8 cellular contexts compared by ENCODE assay signal in the genomic region with DNA sequence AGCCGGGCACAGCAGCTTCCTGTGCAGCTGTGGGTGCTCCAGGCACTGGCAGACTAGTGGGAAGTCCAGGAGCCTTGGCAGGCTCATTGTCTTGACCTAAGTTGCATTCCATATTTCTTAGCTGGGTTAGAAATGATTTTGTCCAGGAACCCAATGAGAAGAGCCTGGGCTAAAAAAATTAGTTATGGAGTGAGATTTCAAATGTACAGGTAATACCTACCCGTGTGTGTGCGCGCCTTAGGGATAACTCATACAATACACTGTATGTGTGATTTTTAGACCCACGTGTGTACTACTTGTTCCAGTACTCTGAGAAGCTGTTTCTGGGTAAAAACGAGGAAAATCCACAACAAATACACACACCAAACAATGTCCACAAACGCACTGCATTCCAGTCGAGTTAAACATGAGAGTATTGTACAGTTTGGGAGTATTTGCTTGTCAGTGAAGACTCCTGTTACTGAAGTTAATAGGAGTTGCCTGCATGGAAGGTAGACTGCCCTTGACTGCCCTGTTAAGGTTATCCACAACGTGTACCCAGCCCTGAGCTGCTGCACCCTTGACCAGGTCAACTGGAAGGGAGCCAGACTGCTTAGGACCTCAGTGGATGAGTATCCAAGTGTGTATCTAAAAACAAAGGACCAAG. TPM values are rescaled to one million over a fixed set of nuclear protein-coding genes. Genes with fewer than 3 reads are reported as not detected.
DNase-seq lines count a peak whose midpoint lies in the region; ATAC-seq and TF ChIP-seq lines count a peak whose summit lies in the region.

No MANE protein-coding gene starts in this region.

- H3K4me3 ChIP-seq in A673 (ENCODE audit: low read depth, low read length, poor library complexity, severe bottlenecking) (peak overlapping the region; percentile 63), HUES64 (ENCODE audit: low read length) (peak overlapping the region; percentile 85), mucosa of descending colon (peak overlapping the region; percentile 95)

- peak overlapping the region; percentile 64 for H3K9ac ChIP-seq in HUES64 (ENCODE audit: low read depth, low read length)

- H3K4me1 ChIP-seq in A673 (ENCODE audit: insufficient read depth, low read length, poor library complexity, severe bottlenecking) (peaks cover 11% of the 10 kb centered on the region), HUES64 (ENCODE audit: insufficient read depth, low read length) (peaks cover 16% of the 10 kb centered on the region; the same call in 1 of the 2 replicates), mucosa of descending colon (ENCODE audit: low read depth) (no peaks in the 10 kb centered on the region)

- intact Hi-C loops in A673 (cut with micrococcal nuclease; ENCODE audit: unreplicated experiment) = loop anchor here (2.0 kb wide), 1 partner anchor 79 kb away; the partner anchor contains the start of gene MCM3
- intact Hi-C loops in mucosa of descending colon (cut with DNase I, micrococcal nuclease) = no loop called here

- no TSS peak for BruUV-seq in A673 (replicated peaks; lab: Mats Ljungman, UMichigan)

- no peak overlapping the region for H3K27ac ChIP-seq in A673 (ENCODE audit: low read depth, low read length, poor library complexity, severe bottlenecking)
- H3K27ac ChIP-seq in HUES64 (ENCODE audit: low read depth, low read length) = no peak overlapping the region

- CTCF ChIA-PET in A673 (lab: Charles Lee) = interaction anchor here (0.7 kb wide), 1 partner anchor 129 kb away, joined by 3 read pairs; no protein-coding TSS in a partner anchor

- 75% methylated on average over 8 of the region's 9 CpGs for WGBS in HUES64

- no peaks in the 10 kb centered on the region for H3K36me3 ChIP-seq in A673 (ENCODE audit: insufficient read depth, low read length, poor library complexity, severe bottlenecking)
- peaks cover 7% of the 10 kb centered on the region; the same call in 1 of the 2 replicates for H3K36me3 ChIP-seq in HUES64 (ENCODE audit: insufficient read depth, low read length)
- no peaks in the 10 kb centered on the region for H3K36me3 ChIP-seq in mucosa of descending colon (ENCODE audit: low read depth)

- POLR2A ChIA-PET in A673 (lab: Charles Lee; ENCODE audit: low non-redundant PET) = no interaction called here

- no peaks in the 10 kb centered on the region for H3K27me3 ChIP-seq in A673 (replicated peaks; ENCODE audit: insufficient read depth, low read depth, low read length, poor library complexity)
- H3K27me3 ChIP-seq in HUES64 (ENCODE audit: insufficient read depth, low read length) = peaks cover 19% of the 10 kb centered on the region

- DNase-seq in A673 (ENCODE audit: low spot score) = no peak
- DNase-seq in cerebellar cortex (ENCODE audit: low spot score) = peak; percentile 43
- peak in 2 of 3 donors; percentile 28 to 48 for DNase-seq in mucosa of descending colon
- no peak for DNase-seq in NCI-H146 treated with DMSO at 0.1 percent for 48 hours (lab: John Stamatoyannopoulos, UW; ENCODE audit: unreplicated experiment)
- no peak for DNase-seq in NCI-H2171 (lab: John Stamatoyannopoulos, UW)

- H3K9me3 ChIP-seq in A673 (ENCODE audit: low read depth, low read length, poor library complexity, severe bottlenecking) = no peaks in the 10 kb centered on the region
- no peaks in the 10 kb centered on the region for H3K9me3 ChIP-seq in HUES64 (ENCODE audit: insufficient read depth, low read depth, low read length)
- no peaks in the 10 kb centered on the region for H3K9me3 ChIP-seq in mucosa of descending colon

- TF ChIP-seq CTCF in A673 (conservative IDR thresholded peaks at IDR 0.05; ENCODE audit: low read depth, low read length) (no peak), mucosa of descending colon (IDR thresholded peaks at IDR 0.05) (no peak)

- peak; percentile 13 for ATAC-seq in mucosa of descending colon
- no peak for ATAC-seq in GM19452 (IDR thresholded peaks at IDR 0.05; ENCODE audit: unreplicated experiment)
- ATAC-seq in GM18868 (IDR thresholded peaks at IDR 0.05; ENCODE audit: unreplicated experiment) = no peak

RNA-seq across cellular contexts. Expression of gene PAQR8, which starts 1.4 kb away (rescaled TPM):
- total RNA-seq in A673 (2021) (1.5 and 3.8 TPM in 2 replicates), mucosa of descending colon (100 to 1,000 TPM in 1 of 3 donors, 10 to 100 TPM in 2; 70.6 to 184 (median 81.4) TPM)
- polyA plus RNA-seq in HUES64 (2013, experiment 1 of 2) = 5.4 TPM
- polyA plus RNA-seq in HUES64 (2013, experiment 2 of 2) = 7.7 TPM

RNA-seq across cellular contexts. Expression of gene EFHC1, which starts 56.8 kb away (rescaled TPM):
- total RNA-seq in A673 (2021) (16.9 and 25.7 TPM in 2 replicates), mucosa of descending colon (10 to 100 TPM; 10.8 to 22.2 (median 20.5) TPM)
- 17.0 TPM for polyA plus RNA-seq in HUES64 (2013, experiment 1 of 2)
- 21.8 TPM for polyA plus RNA-seq in HUES64 (2013, experiment 2 of 2)

Comparison
In these comparisons a context has a peak if more than half of its experiments do, and no peak if none do; other contexts are left out.
1. DNase-seq: peak in cerebellar cortex (single experiment) and mucosa of descending colon (2 of 3); none in A673 (single experiment), NCI-H146 treated with DMSO at 0.1 percent for 48 hours (single experiment) and NCI-H2171 (single experiment).
2. RNA of gene PAQR8, which starts 1.4 kb away (total RNA-seq): 70.6 to 184 TPM in mucosa of descending colon; 1.5 to 3.8 TPM in A673; every median in the first group is over 10 times any median in the second.
3. Peak in every context shown above with its lines, with median percentiles within 50 percentile points of each other: H3K4me3 ChIP-seq.